1 cellular context compared by ENCODE assay signal in the genomic region with DNA sequence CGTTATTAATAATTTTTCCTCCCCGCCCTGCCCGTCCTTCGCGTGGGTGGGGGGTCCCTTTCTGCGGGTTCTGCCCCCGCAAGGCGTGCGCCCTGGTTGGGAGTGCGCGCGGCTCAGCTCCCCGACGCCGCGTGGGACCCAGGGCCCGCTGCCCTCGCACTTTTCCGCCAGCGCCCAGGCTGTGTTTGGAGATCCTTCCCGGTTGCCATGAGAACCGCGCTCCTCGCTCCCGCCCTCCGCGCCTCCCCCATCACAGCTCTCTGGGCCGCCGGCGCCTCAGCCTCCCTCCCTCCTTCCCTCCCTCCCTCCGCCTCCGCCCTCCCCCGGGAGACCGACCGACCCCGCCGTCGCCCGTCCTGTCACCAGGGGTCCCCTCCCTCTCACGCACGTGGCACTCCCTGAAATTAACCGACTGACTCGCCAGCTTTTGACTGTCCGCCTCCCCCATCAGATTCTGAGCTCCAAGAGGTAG.
A peak's percentile ranks its signal among the peaks of the same experiment; 100 is the strongest.
TF ChIP-seq lines count a peak whose summit lies in the region.

No MANE protein-coding gene starts in this region.

TF ChIP-seq in K562, 482 proteins besides CTCF, POLR2A, EP300 and RAD21 (continued from another document):
- TF ChIP-seq, protein P1, sequence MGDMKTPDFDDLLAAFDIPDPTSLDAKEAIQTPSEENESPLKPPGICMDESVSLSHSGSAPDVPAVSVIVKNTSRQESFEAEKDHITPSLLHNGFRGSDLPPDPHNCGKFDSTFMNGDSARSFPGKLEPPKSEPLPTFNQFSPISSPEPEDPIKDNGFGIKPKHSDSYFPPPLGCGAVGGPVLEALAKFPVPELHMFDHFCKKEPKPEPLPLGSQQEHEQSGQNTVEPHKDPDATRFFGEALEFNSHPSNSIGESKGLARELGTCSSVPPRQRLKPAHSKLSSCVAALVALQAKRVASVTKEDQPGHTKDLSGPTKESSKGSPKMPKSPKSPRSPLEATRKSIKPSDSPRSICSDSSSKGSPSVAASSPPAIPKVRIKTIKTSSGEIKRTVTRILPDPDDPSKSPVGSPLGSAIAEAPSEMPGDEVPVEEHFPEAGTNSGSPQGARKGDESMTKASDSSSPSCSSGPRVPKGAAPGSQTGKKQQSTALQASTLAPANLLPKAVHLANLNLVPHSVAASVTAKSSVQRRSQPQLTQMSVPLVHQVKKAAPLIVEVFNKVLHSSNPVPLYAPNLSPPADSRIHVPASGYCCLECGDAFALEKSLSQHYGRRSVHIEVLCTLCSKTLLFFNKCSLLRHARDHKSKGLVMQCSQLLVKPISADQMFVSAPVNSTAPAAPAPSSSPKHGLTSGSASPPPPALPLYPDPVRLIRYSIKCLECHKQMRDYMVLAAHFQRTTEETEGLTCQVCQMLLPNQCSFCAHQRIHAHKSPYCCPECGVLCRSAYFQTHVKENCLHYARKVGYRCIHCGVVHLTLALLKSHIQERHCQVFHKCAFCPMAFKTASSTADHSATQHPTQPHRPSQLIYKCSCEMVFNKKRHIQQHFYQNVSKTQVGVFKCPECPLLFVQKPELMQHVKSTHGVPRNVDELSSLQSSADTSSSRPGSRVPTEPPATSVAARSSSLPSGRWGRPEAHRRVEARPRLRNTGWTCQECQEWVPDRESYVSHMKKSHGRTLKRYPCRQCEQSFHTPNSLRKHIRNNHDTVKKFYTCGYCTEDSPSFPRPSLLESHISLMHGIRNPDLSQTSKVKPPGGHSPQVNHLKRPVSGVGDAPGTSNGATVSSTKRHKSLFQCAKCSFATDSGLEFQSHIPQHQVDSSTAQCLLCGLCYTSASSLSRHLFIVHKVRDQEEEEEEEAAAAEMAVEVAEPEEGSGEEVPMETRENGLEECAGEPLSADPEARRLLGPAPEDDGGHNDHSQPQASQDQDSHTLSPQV (IDR thresholded peaks at IDR 0.05) = no peak
- TF ChIP-seq, protein P2, sequence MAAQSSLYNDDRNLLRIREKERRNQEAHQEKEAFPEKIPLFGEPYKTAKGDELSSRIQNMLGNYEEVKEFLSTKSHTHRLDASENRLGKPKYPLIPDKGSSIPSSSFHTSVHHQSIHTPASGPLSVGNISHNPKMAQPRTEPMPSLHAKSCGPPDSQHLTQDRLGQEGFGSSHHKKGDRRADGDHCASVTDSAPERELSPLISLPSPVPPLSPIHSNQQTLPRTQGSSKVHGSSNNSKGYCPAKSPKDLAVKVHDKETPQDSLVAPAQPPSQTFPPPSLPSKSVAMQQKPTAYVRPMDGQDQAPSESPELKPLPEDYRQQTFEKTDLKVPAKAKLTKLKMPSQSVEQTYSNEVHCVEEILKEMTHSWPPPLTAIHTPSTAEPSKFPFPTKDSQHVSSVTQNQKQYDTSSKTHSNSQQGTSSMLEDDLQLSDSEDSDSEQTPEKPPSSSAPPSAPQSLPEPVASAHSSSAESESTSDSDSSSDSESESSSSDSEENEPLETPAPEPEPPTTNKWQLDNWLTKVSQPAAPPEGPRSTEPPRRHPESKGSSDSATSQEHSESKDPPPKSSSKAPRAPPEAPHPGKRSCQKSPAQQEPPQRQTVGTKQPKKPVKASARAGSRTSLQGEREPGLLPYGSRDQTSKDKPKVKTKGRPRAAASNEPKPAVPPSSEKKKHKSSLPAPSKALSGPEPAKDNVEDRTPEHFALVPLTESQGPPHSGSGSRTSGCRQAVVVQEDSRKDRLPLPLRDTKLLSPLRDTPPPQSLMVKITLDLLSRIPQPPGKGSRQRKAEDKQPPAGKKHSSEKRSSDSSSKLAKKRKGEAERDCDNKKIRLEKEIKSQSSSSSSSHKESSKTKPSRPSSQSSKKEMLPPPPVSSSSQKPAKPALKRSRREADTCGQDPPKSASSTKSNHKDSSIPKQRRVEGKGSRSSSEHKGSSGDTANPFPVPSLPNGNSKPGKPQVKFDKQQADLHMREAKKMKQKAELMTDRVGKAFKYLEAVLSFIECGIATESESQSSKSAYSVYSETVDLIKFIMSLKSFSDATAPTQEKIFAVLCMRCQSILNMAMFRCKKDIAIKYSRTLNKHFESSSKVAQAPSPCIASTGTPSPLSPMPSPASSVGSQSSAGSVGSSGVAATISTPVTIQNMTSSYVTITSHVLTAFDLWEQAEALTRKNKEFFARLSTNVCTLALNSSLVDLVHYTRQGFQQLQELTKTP (IDR thresholded peaks at IDR 0.05; ENCODE audit: low read depth in 1 of 2, partially characterized antibody in 2 of 2) = peak in 1 of 2 experiments; percentile 14
- TF ChIP-seq RCOR1 (IDR thresholded peaks at IDR 0.05; ENCODE audit: borderline replicate concordance in 1 of 2, low read depth in 2 of 2, low read length in 2 of 2) (peak in 1 of 2 experiments; percentile 58; a peak in 1 of 4 replicates), FOXJ3 (CRISPR knock-in tag; IDR thresholded peaks at IDR 0.05) (peak; percentile 76), RBFOX2 (IDR thresholded peaks at IDR 0.05; ENCODE audit: low read depth, low read length) (peak; percentile 64), MYC (IDR thresholded peaks at IDR 0.05; ENCODE audit: low read depth, low read length) (peak; percentile 88), MYC (CRISPR knock-in tag; IDR thresholded peaks at IDR 0.05; ENCODE audit: borderline replicate concordance, low read depth) (no peak), RBM17 (IDR thresholded peaks at IDR 0.05; ENCODE audit: borderline replicate concordance, low read depth, low read length) (no peak), CBX5 (IDR thresholded peaks at IDR 0.05; ENCODE audit: borderline replicate concordance, low read depth) (no peak), SIN3A (IDR thresholded peaks at IDR 0.05; ENCODE audit: borderline replicate concordance in 2 of 2, control insufficient read depth in 1 of 2, low read depth in 2 of 2, low read length in 2 of 2) (peak; percentile 39 to 74; a peak in 2 of 4 replicates), CSDE1 (IDR thresholded peaks at IDR 0.05) (peak in 1 of 2 experiments; percentile 76; a peak in 1 of 4 replicates), ZNF444 (CRISPR knock-in tag; IDR thresholded peaks at IDR 0.05) (peak; percentile 88), CREM (IDR thresholded peaks at IDR 0.05; ENCODE audit: low read depth) (peak; percentile 33), HCFC1 (IDR thresholded peaks at IDR 0.05; ENCODE audit: low read depth, low read length) (peak; percentile 26; the same call in 1 of the 2 replicates), HMG20B (CRISPR knock-in tag; IDR thresholded peaks at IDR 0.05) (no peak), ZNF431 (CRISPR knock-in tag; IDR thresholded peaks at IDR 0.05) (peak; percentile 65; the same call in 1 of the 2 replicates), SREBF2 (CRISPR knock-in tag; IDR thresholded peaks at IDR 0.05) (no peak), MYNN (IDR thresholded peaks at IDR 0.05) (0 out of 2 replicates have a peak, but pooled peaks have one; percentile 7), MYNN (CRISPR knock-in tag; IDR thresholded peaks at IDR 0.05) (no peak)
- TF ChIP-seq, protein P3, sequence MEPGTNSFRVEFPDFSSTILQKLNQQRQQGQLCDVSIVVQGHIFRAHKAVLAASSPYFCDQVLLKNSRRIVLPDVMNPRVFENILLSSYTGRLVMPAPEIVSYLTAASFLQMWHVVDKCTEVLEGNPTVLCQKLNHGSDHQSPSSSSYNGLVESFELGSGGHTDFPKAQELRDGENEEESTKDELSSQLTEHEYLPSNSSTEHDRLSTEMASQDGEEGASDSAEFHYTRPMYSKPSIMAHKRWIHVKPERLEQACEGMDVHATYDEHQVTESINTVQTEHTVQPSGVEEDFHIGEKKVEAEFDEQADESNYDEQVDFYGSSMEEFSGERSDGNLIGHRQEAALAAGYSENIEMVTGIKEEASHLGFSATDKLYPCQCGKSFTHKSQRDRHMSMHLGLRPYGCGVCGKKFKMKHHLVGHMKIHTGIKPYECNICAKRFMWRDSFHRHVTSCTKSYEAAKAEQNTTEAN (CRISPR knock-in tag; IDR thresholded peaks at IDR 0.05) = peak; percentile 67; the same call in 1 of the 2 replicates
- TF ChIP-seq, protein P4, sequence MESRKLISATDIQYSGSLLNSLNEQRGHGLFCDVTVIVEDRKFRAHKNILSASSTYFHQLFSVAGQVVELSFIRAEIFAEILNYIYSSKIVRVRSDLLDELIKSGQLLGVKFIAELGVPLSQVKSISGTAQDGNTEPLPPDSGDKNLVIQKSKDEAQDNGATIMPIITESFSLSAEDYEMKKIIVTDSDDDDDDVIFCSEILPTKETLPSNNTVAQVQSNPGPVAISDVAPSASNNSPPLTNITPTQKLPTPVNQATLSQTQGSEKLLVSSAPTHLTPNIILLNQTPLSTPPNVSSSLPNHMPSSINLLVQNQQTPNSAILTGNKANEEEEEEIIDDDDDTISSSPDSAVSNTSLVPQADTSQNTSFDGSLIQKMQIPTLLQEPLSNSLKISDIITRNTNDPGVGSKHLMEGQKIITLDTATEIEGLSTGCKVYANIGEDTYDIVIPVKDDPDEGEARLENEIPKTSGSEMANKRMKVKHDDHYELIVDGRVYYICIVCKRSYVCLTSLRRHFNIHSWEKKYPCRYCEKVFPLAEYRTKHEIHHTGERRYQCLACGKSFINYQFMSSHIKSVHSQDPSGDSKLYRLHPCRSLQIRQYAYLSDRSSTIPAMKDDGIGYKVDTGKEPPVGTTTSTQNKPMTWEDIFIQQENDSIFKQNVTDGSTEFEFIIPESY (CRISPR knock-in tag; IDR thresholded peaks at IDR 0.05) = peak; percentile 8; the same call in 1 of the 2 replicates
- TF ChIP-seq, protein P5, sequence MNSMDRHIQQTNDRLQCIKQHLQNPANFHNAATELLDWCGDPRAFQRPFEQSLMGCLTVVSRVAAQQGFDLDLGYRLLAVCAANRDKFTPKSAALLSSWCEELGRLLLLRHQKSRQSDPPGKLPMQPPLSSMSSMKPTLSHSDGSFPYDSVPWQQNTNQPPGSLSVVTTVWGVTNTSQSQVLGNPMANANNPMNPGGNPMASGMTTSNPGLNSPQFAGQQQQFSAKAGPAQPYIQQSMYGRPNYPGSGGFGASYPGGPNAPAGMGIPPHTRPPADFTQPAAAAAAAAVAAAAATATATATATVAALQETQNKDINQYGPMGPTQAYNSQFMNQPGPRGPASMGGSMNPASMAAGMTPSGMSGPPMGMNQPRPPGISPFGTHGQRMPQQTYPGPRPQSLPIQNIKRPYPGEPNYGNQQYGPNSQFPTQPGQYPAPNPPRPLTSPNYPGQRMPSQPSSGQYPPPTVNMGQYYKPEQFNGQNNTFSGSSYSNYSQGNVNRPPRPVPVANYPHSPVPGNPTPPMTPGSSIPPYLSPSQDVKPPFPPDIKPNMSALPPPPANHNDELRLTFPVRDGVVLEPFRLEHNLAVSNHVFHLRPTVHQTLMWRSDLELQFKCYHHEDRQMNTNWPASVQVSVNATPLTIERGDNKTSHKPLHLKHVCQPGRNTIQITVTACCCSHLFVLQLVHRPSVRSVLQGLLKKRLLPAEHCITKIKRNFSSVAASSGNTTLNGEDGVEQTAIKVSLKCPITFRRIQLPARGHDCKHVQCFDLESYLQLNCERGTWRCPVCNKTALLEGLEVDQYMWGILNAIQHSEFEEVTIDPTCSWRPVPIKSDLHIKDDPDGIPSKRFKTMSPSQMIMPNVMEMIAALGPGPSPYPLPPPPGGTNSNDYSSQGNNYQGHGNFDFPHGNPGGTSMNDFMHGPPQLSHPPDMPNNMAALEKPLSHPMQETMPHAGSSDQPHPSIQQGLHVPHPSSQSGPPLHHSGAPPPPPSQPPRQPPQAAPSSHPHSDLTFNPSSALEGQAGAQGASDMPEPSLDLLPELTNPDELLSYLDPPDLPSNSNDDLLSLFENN (IDR thresholded peaks at IDR 0.05; ENCODE audit: low read depth in 2 of 2, low read length in 2 of 2) = 0 out of 4 replicates have a peak, but pooled peaks of 1 of the 2 experiments have one; percentile 20
- TF ChIP-seq, protein P6, sequence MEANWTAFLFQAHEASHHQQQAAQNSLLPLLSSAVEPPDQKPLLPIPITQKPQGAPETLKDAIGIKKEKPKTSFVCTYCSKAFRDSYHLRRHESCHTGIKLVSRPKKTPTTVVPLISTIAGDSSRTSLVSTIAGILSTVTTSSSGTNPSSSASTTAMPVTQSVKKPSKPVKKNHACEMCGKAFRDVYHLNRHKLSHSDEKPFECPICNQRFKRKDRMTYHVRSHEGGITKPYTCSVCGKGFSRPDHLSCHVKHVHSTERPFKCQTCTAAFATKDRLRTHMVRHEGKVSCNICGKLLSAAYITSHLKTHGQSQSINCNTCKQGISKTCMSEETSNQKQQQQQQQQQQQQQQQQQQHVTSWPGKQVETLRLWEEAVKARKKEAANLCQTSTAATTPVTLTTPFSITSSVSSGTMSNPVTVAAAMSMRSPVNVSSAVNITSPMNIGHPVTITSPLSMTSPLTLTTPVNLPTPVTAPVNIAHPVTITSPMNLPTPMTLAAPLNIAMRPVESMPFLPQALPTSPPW (CRISPR knock-in tag; IDR thresholded peaks at IDR 0.05) = peak; percentile 80
- TF ChIP-seq, protein P7, sequence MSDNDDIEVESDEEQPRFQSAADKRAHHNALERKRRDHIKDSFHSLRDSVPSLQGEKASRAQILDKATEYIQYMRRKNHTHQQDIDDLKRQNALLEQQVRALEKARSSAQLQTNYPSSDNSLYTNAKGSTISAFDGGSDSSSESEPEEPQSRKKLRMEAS (CRISPR knock-in tag; IDR thresholded peaks at IDR 0.05) = peak; percentile 63; the same call in 1 of the 2 replicates
- TF ChIP-seq, protein P8, sequence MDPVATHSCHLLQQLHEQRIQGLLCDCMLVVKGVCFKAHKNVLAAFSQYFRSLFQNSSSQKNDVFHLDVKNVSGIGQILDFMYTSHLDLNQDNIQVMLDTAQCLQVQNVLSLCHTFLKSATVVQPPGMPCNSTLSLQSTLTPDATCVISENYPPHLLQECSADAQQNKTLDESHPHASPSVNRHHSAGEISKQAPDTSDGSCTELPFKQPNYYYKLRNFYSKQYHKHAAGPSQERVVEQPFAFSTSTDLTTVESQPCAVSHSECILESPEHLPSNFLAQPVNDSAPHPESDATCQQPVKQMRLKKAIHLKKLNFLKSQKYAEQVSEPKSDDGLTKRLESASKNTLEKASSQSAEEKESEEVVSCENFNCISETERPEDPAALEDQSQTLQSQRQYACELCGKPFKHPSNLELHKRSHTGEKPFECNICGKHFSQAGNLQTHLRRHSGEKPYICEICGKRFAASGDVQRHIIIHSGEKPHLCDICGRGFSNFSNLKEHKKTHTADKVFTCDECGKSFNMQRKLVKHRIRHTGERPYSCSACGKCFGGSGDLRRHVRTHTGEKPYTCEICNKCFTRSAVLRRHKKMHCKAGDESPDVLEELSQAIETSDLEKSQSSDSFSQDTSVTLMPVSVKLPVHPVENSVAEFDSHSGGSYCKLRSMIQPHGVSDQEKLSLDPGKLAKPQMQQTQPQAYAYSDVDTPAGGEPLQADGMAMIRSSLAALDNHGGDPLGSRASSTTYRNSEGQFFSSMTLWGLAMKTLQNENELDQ (CRISPR knock-in tag; IDR thresholded peaks at IDR 0.05; ENCODE audit: borderline replicate concordance) = 0 out of 2 replicates have a peak, but pooled peaks have one; percentile 2
TF ChIP-seq in K562: peak in this region for 74.
